ENCODE assay signal across 8 cellular contexts in genomic region chr11:45917623-45918330, GRCh38. TPM values are rescaled to one million over a fixed set of nuclear protein-coding genes. Genes with fewer than 3 reads are reported as not detected.
DNase-seq lines count a peak whose midpoint lies in the region; ATAC-seq and TF ChIP-seq lines count a peak whose summit lies in the region.

Gene PEX16, minus strand, starts transcription at chr11:45917877. Its CDS starts 66 bp downstream, at chr11:45917811.

- H3K27me3 ChIP-seq in Panc1 (ENCODE audit: control insufficient read depth, insufficient read depth, low read length) (no peaks in the 10 kb centered on the region), muscle layer of colon (ENCODE audit: control insufficient read depth in 1 of 2, insufficient read depth in 2 of 2, low read length in 2 of 2) (peaks cover 0 to 17% of the 10 kb centered on the region in 2 donors)

- peak within 1 kb of the TSS; percentile 95 to 100 for H3K4me3 ChIP-seq in Panc1 (ENCODE audit: low read depth in 2 of 2, low read length in 2 of 2)
- H3K4me3 ChIP-seq in muscle layer of colon (ENCODE audit: low read depth in 1 of 2, low read length in 2 of 2), result peak within 1 kb of the TSS; percentile 86 to 99

- DNase-seq in DMS53 (lab: John Stamatoyannopoulos, UW) (peak; percentile 97), KG1 (lab: John Stamatoyannopoulos, UW) (peak; percentile 87), Panc1 (ENCODE audit: low read depth, low spot score) (peak; percentile 88)
- DNase-seq in activated T-cell treated with anti-CD3 and anti-CD28 coated beads, Interleukin-2, amount 50 U/mL, for 4 hours, result peak; percentile 87
- peak; percentile 87 for DNase-seq in stimulated activated CD8-positive, alpha-beta memory T cell treated with anti-CD3 and anti-CD28 coated beads, Interleukin-7, amount 100 ng/mL, for 24 hours (ENCODE audit: low read depth)

- H3K9me3 ChIP-seq in Panc1 (ENCODE audit: control insufficient read depth, insufficient read depth, low read depth, low read length) (no peaks in the 10 kb centered on the region), muscle layer of colon (ENCODE audit: low read length) (no peaks in the 10 kb centered on the region)

- CTCF ChIA-PET in Panc1 (lab: Charles Lee), result interaction anchor here (0.7 kb wide), 1 partner anchor 198 kb away, joined by 3 read pairs; no protein-coding TSS in a partner anchor

- no peaks in the 10 kb centered on the region for H3K9me3 Mint-ChIP-seq in activated T-cell treated with anti-CD3 and anti-CD28 coated beads, Interleukin-2, amount 50 U/mL, for 4 hours

- peaks cover 40% of the 10 kb centered on the region for H3K4me1 Mint-ChIP-seq in activated T-cell treated with anti-CD3 and anti-CD28 coated beads, Interleukin-2, amount 50 U/mL, for 4 hours (ENCODE audit: low read depth)

- H3K27ac ChIP-seq in Panc1 (ENCODE audit: low read length) (peak within 1 kb of the TSS; percentile 94), muscle layer of colon (ENCODE audit: low read depth, low read length) (peak within 1 kb of the TSS; percentile 92)

- no peak for TF ChIP-seq CTCF in Panc1 (IDR thresholded peaks at IDR 0.05)

- peaks cover 5% of the 10 kb centered on the region for H3K27me3 Mint-ChIP-seq in activated T-cell treated with anti-CD3 and anti-CD28 coated beads, Interleukin-2, amount 50 U/mL, for 4 hours (ENCODE audit: low read depth)

- in situ Hi-C loops in Panc1 (cut with HindIII; ENCODE audit: low pct_unique_long_range_greater_than_20kb, low sequenced_read_pairs), result no loop called here

- BruUV-seq in Panc1 (replicated peaks; lab: Mats Ljungman, UMichigan), result no TSS peak

- peak within 1 kb of the TSS; percentile 86 for H3K9ac ChIP-seq in muscle layer of colon (ENCODE audit: low read length)

- H3K36me3 Mint-ChIP-seq in activated T-cell treated with anti-CD3 and anti-CD28 coated beads, Interleukin-2, amount 50 U/mL, for 4 hours (ENCODE audit: insufficient read depth), result peaks cover 9% of the 10 kb centered on the region

- intact Hi-C loops in Panc1 (cut with micrococcal nuclease; ENCODE audit: unreplicated experiment), result no loop called here

- peak; percentile 89 for ATAC-seq in GM21723 (IDR thresholded peaks at IDR 0.05; ENCODE audit: unreplicated experiment)
- ATAC-seq in Panc1, result peak; percentile 91
- ATAC-seq in activated T-cell treated with anti-CD3 and anti-CD28 coated beads, Interleukin-2, amount 50 U/mL, for 4 hours, result peak; percentile 89 to 94
- ATAC-seq in esophagus mucosa, result peak; percentile 94

- H3K36me3 ChIP-seq in Panc1 (ENCODE audit: control insufficient read depth, insufficient read depth, low read length) (peaks cover 9% of the 10 kb centered on the region), muscle layer of colon (ENCODE audit: insufficient read depth, low read length) (peaks cover 27% of the 10 kb centered on the region)

- peaks cover 11% of the 10 kb centered on the region for H3K4me1 ChIP-seq in Panc1 (ENCODE audit: control insufficient read depth, insufficient read depth, low read length)
- peaks cover 12% of the 10 kb centered on the region for H3K4me1 ChIP-seq in muscle layer of colon (ENCODE audit: insufficient read depth, low read length)

- H3K4me3 Mint-ChIP-seq in activated T-cell treated with anti-CD3 and anti-CD28 coated beads, Interleukin-2, amount 50 U/mL, for 4 hours, result peak within 1 kb of the TSS; percentile 96

- POLR2A ChIA-PET in Panc1 (lab: Charles Lee), result interaction anchor here (0.6 kb wide), 2 partner anchors 73 to 446 kb away, joined by 3 read pairs; no protein-coding TSS in a partner anchor

RNA-seq across cellular contexts. Expression of gene PEX16, which starts in this region (rescaled TPM):
- total RNA-seq in Panc1 (2021; ENCODE audit: unreplicated experiment) (37.5 TPM), esophagus mucosa (22.6 TPM)
- polyA plus RNA-seq in Panc1 (2012; ENCODE audit: insufficient read length), result 56.2 TPM
- 10 to 100 TPM; 44.6 to 52.6 (median 50.7) TPM for total RNA-seq in activated T-cell treated with anti-CD3 and anti-CD28 coated beads, Interleukin-2, amount 50 U/mL, for 4 hours

Comparison
In these comparisons a context has a peak if more than half of its experiments do, and no peak if none do; other contexts are left out.
1. Peak in every context shown above with its lines: DNase-seq, ATAC-seq, H3K4me3 ChIP-seq and H3K27ac ChIP-seq.